In genomic region chr16:361872-362701, GRCh38 we compare ENCODE assay signal across 8 cellular contexts. TPM values are rescaled to one million over a fixed set of nuclear protein-coding genes. Genes with fewer than 3 reads are reported as not detected.
DNase-seq lines count a peak whose midpoint lies in the region; ATAC-seq, FAIRE-seq and TF ChIP-seq lines count a peak whose summit lies in the region.

No MANE protein-coding gene starts in this region.

- no peaks in the 10 kb centered on the region for H3K27me3 ChIP-seq in right cardiac atrium (ENCODE audit: control insufficient read depth, insufficient read depth)

- no peaks in the 10 kb centered on the region for H3K9me3 ChIP-seq in right cardiac atrium (ENCODE audit: control insufficient read depth, low read length)

- no peak overlapping the region for H3K27ac ChIP-seq in right cardiac atrium (ENCODE audit: low read length)

- intact Hi-C loops in right cardiac atrium (cut with DNase I): loop anchor here in 2 of 4 donors (5.0 kb wide), 1 partner anchor 255 kb away; no protein-coding TSS in a partner anchor

- TF ChIP-seq CTCF in AG09309 (IDR thresholded peaks at IDR 0.05; ENCODE audit: control insufficient read depth, insufficient read depth, low read depth, low read length, missing control alignments): peak; percentile 79

- ATAC-seq in right cardiac atrium: peak; percentile 79 to 80

- DNase-seq in AG09309 (ENCODE audit: low read depth) (peak; percentile 20), GM19239 (ENCODE audit: insufficient read length, low spot score) (peak; percentile 99), NCI-H146 treated with DMSO at 0.1 percent for 48 hours (lab: John Stamatoyannopoulos, UW; ENCODE audit: unreplicated experiment) (peak; percentile 86), T-helper 22 cell (ENCODE audit: low read depth) (peak; percentile 49), anterior cingulate cortex (lab: John Stamatoyannopoulos, UW) (peak in 52 of 58 donors; percentile 17 to 77 (median 53)), right cardiac atrium (peak; percentile 71 to 88 (median 86)), skeletal muscle cell (ENCODE audit: low read depth) (peak; percentile 24), NCI-H1048 (lab: John Stamatoyannopoulos, UW) (no peak)

- H3K4me3 ChIP-seq in AG09309 (ENCODE audit: control insufficient read depth, low read depth, low read length): no peak overlapping the region
- H3K4me3 ChIP-seq in right cardiac atrium (ENCODE audit: low read length): no peak overlapping the region
- no peak overlapping the region for H3K4me3 ChIP-seq in skeletal muscle cell (ENCODE audit: low read depth, low read length)

- WGBS in right cardiac atrium: 27% methylated on average over 30 of the region's 30 CpGs

- peak; percentile 95 for FAIRE-seq in GM19239 (lab: Jason Lieb, UNC)

- H3K4me1 ChIP-seq in right cardiac atrium (ENCODE audit: control insufficient read depth, insufficient read depth, low read length): no peaks in the 10 kb centered on the region

RNA-seq across cellular contexts. Expression of gene MRPL28, which starts 8.3 kb away (rescaled TPM):
- 10 to 100 TPM; 63.9 to 74.9 (median 69.3) TPM for total RNA-seq in right cardiac atrium
- 130 TPM for polyA plus RNA-seq in right cardiac atrium

RNA-seq across cellular contexts. Expression of gene AXIN1, which starts 9.6 kb away (rescaled TPM):
- total RNA-seq in right cardiac atrium: 10 to 100 TPM in 3 of 4 donors, 1 to 10 TPM in 1; 8.4 to 12.2 (median 10.6) TPM
- polyA plus RNA-seq in right cardiac atrium: 10.2 TPM

RNA-seq across cellular contexts. Expression of gene PGAP6, which starts 19.7 kb away (rescaled TPM):
- 10 to 100 TPM; 28.0 to 39.5 (median 34.8) TPM for total RNA-seq in right cardiac atrium
- polyA plus RNA-seq in right cardiac atrium: 33.2 TPM

RNA-seq across cellular contexts. Expression of gene NME4, which starts 34.9 kb away (rescaled TPM):
- total RNA-seq in right cardiac atrium: 10 to 100 TPM; 49.7 to 86.4 (median 66.0) TPM
- polyA plus RNA-seq in right cardiac atrium: 73.1 TPM

RNA-seq across cellular contexts. Expression of gene DECR2, which starts 39.6 kb away (rescaled TPM):
- 10 to 100 TPM in 3 of 4 donors, 1 to 10 TPM in 1; 8.6 to 14.6 (median 13.3) TPM for total RNA-seq in right cardiac atrium
- polyA plus RNA-seq in right cardiac atrium: 14.3 TPM
